In the genomic region with DNA sequence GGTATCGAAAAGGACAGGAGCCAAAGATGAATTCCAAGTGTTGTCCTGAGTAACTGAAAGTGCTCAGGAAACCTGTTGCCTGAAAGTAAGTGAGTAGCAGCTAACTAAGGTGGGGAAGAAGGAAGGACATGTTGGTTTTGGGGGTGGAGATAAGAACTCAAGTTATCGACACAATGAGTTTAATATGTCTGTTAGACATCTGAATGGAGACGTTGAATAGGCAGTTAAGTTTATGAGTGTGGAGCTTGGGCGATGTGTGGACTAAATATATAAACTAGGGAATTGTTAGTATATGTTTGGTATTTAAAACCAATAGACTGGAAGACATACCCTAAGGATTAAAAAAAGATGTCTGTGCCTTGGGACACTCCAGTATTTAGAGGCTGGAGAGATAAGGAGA, we compare ENCODE assay signal across 18 cellular contexts.
"Had no signal": no experiment of that assay in that cellular context is flagged by ENCODE, and none has a peak within 500 bp of the region (broad histone marks: within the 10 kb centered on the region; RNA-seq: fewer than 3 reads in every experiment).

No MANE protein-coding gene starts in this region.

- H3K27ac ChIP-seq: coronary artery, dorsolateral prefrontal cortex, esophagus muscularis mucosa, foreskin keratinocyte, gastroesophageal sphincter, heart left ventricle, left lung, lower lobe of right lung had no signal

- H3K36me3 ChIP-seq: esophagus muscularis mucosa, gastroesophageal sphincter, heart left ventricle, left lung, lower lobe of right lung had no signal

- H3K4me3 Mint-ChIP-seq: naive thymus-derived CD4-positive, alpha-beta T cell; natural killer cell had no signal

- H3K27ac Mint-ChIP-seq: naive thymus-derived CD4-positive, alpha-beta T cell; natural killer cell had no signal

- H3K27me3 ChIP-seq: foreskin keratinocyte, left lung had no signal

- H3K9me3 Mint-ChIP-seq: natural killer cell had no signal

- H3K9me3 ChIP-seq: esophagus muscularis mucosa, gastroesophageal sphincter, heart left ventricle, left lung, lower lobe of right lung had no signal

- H3K4me1 Mint-ChIP-seq: naive thymus-derived CD4-positive, alpha-beta T cell; natural killer cell had no signal

- DNase-seq: dermis blood vessel endothelial cell; dorsolateral prefrontal cortex; effector CD4-positive, alpha-beta T cell; effector memory CD4-positive, alpha-beta T cell; foreskin keratinocyte; heart left ventricle; hippocampal formation; left cardiac atrium; left lung; left ventricle myocardium superior; lower lobe of right lung; mesenchymal stem cell; midbrain; naive thymus-derived CD4-positive, alpha-beta T cell; natural killer cell had no signal

- ATAC-seq: foreskin keratinocyte; gastroesophageal sphincter; heart left ventricle; left cardiac atrium; left lung; left ventricle myocardium superior; lower lobe of right lung; naive thymus-derived CD4-positive, alpha-beta T cell; natural killer cell had no signal

- H3K36me3 Mint-ChIP-seq: naive thymus-derived CD4-positive, alpha-beta T cell; natural killer cell had no signal

- H3K4me3 ChIP-seq: coronary artery, dorsolateral prefrontal cortex, esophagus muscularis mucosa, gastroesophageal sphincter, heart left ventricle, left lung, lower lobe of right lung had no signal

- H3K4me1 ChIP-seq: esophagus muscularis mucosa, foreskin keratinocyte, gastroesophageal sphincter, left lung, lower lobe of right lung had no signal
